8 cellular contexts compared by ENCODE assay signal in the genomic region with DNA sequence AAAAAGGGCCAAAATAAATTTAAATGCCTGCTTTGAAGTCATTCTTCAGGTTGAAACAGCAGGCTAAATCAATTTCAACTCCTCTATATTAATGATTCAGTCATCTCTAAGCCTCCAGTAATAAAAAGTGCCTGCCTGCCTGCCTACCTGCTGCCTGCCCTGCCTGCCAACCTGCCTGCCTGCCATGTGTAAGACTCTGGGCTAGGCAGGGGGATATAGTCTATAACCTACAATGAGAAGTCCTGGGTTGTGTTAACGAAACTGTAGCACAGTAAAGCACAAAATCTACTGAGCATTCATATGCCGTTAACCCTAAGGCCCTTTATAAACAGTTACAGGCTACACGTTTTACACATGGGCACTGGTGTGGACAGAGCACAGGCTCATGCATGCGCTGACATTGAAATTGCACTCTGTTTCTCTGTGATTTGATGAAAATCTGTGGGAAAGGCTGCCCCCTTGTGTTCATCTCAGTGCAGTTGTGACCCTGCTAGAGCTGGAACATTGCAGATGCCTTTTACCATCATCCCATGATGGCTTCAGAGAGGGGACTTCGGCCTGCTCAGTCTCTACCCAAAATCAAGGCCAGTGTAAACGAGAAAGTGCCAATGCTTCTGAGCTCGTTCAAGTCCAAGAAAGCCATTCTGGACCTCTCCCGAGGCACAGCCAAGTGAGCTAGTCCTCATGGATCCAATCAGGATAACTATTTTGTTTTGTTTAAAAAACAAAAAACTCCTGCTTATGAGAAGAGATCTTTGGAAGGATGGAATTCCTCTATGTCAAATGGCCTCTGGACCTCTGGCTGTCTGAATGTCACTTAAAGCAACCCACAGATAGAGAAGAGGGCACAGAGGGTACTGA.
DNase-seq lines count a peak whose midpoint lies in the region; ATAC-seq and TF ChIP-seq lines count a peak whose summit lies in the region.

No MANE protein-coding gene starts in this region.

- no peaks in the 10 kb centered on the region for H3K36me3 ChIP-seq in fibroblast of lung (ENCODE audit: control insufficient read depth, insufficient read depth, low read length)
- H3K36me3 ChIP-seq in suprapubic skin, result no peaks in the 10 kb centered on the region

- H3K4me1 ChIP-seq in fibroblast of lung (ENCODE audit: control insufficient read depth, extremely low read depth, insufficient read depth, low read length) (no peaks in the 10 kb centered on the region), suprapubic skin (peaks cover 4% of the 10 kb centered on the region)

- peaks cover 15% of the 10 kb centered on the region for H3K36me3 Mint-ChIP-seq in nephron progenitor cell (ENCODE audit: low read depth)

- H3K27ac ChIP-seq in fibroblast of lung (ENCODE audit: insufficient read depth, low read length), result no peak overlapping the region
- H3K27ac ChIP-seq in suprapubic skin, result no peak overlapping the region

- H3K9me3 ChIP-seq in fibroblast of lung (ENCODE audit: control insufficient read depth, insufficient read depth, low read depth, low read length) (no peaks in the 10 kb centered on the region), suprapubic skin (no peaks in the 10 kb centered on the region)

- H3K79me2 ChIP-seq in fibroblast of lung (ENCODE audit: control insufficient read depth, insufficient read depth, low read length), result no peaks in the 10 kb centered on the region

- no peaks in the 10 kb centered on the region for H3K27me3 ChIP-seq in fibroblast of lung (ENCODE audit: control insufficient read depth, insufficient read depth, low read length)
- no peaks in the 10 kb centered on the region for H3K27me3 ChIP-seq in suprapubic skin

- ATAC-seq in GM21367 (IDR thresholded peaks at IDR 0.05; ENCODE audit: unreplicated experiment), result peak; percentile 91

- no peaks in the 10 kb centered on the region for H3K9me3 Mint-ChIP-seq in nephron progenitor cell

- H3K27me3 Mint-ChIP-seq in nephron progenitor cell (ENCODE audit: low read depth, poor library complexity), result no peaks in the 10 kb centered on the region

- no peak overlapping the region for H3K9ac ChIP-seq in fibroblast of lung (ENCODE audit: insufficient read depth, low read length)

- no peak overlapping the region for H3K27ac Mint-ChIP-seq in nephron progenitor cell

- H3K4me2 ChIP-seq in fibroblast of lung (ENCODE audit: extremely low read depth, insufficient read depth, low read length), result no peak overlapping the region

- 51% methylated on average over 8 of the region's 8 CpGs for WGBS in suprapubic skin

- H3K4me3 ChIP-seq in fibroblast of lung (replicated peaks in 1 of 4; ENCODE audit: control extremely low read depth in 1 of 4, insufficient read depth in 1 of 4, low read depth in 3 of 4, low read length in 4 of 4) (no peak overlapping the region), suprapubic skin (no peak overlapping the region)

- H4K20me1 ChIP-seq in fibroblast of lung (ENCODE audit: control insufficient read depth, extremely low read depth, insufficient read depth, low read length), result no peaks in the 10 kb centered on the region

- peak; percentile 60 for DNase-seq in DMS114 treated with DMSO at 0.1 percent for 48 hours (lab: John Stamatoyannopoulos, UW; ENCODE audit: unreplicated experiment)
- peak; percentile 74 for DNase-seq in HS-27A (ENCODE audit: low read depth)
- peak; percentile 6 for DNase-seq in OCI-M2 (lab: John Stamatoyannopoulos, UW; ENCODE audit: unreplicated experiment)
- DNase-seq in activated T-cell treated with anti-CD3 and anti-CD28 coated beads, Interleukin-2, amount 50 U/mL, for 1 hour, result peak; percentile 41
- DNase-seq in fibroblast of lung (ENCODE audit: low read depth in 2 of 2), result peak; percentile 52 to 82
- peak; percentile 81 for DNase-seq in nephron progenitor cell
- DNase-seq in suprapubic skin (ENCODE audit: low spot score in 2 of 2), result peak in 1 of 2 donors; percentile 75

- H2AFZ ChIP-seq in fibroblast of lung (ENCODE audit: low read length), result peak overlapping the region; percentile 24

- H3K4me3 Mint-ChIP-seq in nephron progenitor cell, result no peak overlapping the region

- no peak for TF ChIP-seq EP300 in suprapubic skin (IDR thresholded peaks at IDR 0.05)

- TF ChIP-seq CTCF in fibroblast of lung (conservative IDR thresholded peaks at IDR 0.05 in 1 of 2, IDR thresholded peaks at IDR 0.05 in 1 of 2; ENCODE audit: low read depth in 1 of 2, low read length in 2 of 2) (peak; percentile 73 to 80), nephron progenitor cell (IDR thresholded peaks at IDR 0.05) (peak; percentile 74), suprapubic skin (IDR thresholded peaks at IDR 0.05) (peak; percentile 50 to 76)

- peaks cover 7% of the 10 kb centered on the region for H3K4me1 Mint-ChIP-seq in nephron progenitor cell

- TF ChIP-seq POLR2A in suprapubic skin (IDR thresholded peaks at IDR 0.05), result no peak
